ENCODE assay signal across 8 cellular contexts in genomic region chr2:20349457-20350034, GRCh38. TPM values are rescaled to one million over a fixed set of nuclear protein-coding genes. Genes with fewer than 3 reads are reported as not detected.
DNase-seq lines count a peak whose midpoint lies in the region; FAIRE-seq lines count a peak whose summit lies in the region.

No MANE protein-coding gene starts in this region.

- peaks cover 19% of the 10 kb centered on the region for H3K36me3 Mint-ChIP-seq in T-helper 1 cell treated with Interleukin-12 subunit alpha and Interleukin-12 subunit beta and Interleukin-4 antibody, amounts not matched to agents 30 μg/mL and 1 μg/mL, for 36 hours (ENCODE audit: low read depth)
- peaks cover 27% of the 10 kb centered on the region for H3K36me3 Mint-ChIP-seq in activated CD4-positive, alpha-beta memory T cell treated with anti-CD3 and anti-CD28 coated beads for 36 hours

- H3K9ac ChIP-seq in iPS-18a (ENCODE audit: low read length) = peak overlapping the region; percentile 98
- H3K9ac ChIP-seq in stomach smooth muscle (ENCODE audit: low read length in 2 of 2) = peak overlapping the region; percentile 78 to 85

- DNase-seq in T-helper 1 cell = no peak
- DNase-seq in activated CD4-positive, alpha-beta memory T cell treated with anti-CD3 and anti-CD28 coated beads for 36 hours = no peak
- no peak for DNase-seq in GF-D8 (lab: John Stamatoyannopoulos, UW)
- DNase-seq in glomerular visceral epithelial cell (ENCODE audit: extremely low spot score) = no peak
- no peak for DNase-seq in frontal cortex (ENCODE audit: low spot score in 2 of 2)

- H3K36me3 ChIP-seq in iPS-18a (ENCODE audit: control insufficient read depth, low read depth, low read length) (no peaks in the 10 kb centered on the region), stomach smooth muscle (ENCODE audit: control insufficient read depth in 2 of 2, insufficient read depth in 2 of 2, low read length in 2 of 2) (no peaks in the 10 kb centered on the region)

- H3K27me3 ChIP-seq in iPS-18a (ENCODE audit: control insufficient read depth, insufficient read depth, low read length) = no peaks in the 10 kb centered on the region
- H3K27me3 ChIP-seq in stomach smooth muscle (ENCODE audit: control insufficient read depth in 1 of 2, insufficient read depth in 2 of 2, low read length in 2 of 2) = no peaks in the 10 kb centered on the region

- no peaks in the 10 kb centered on the region for H3K9me3 Mint-ChIP-seq in T-helper 1 cell treated with Interleukin-12 subunit alpha and Interleukin-12 subunit beta and Interleukin-4 antibody, amounts not matched to agents 30 μg/mL and 1 μg/mL, for 36 hours
- no peaks in the 10 kb centered on the region for H3K9me3 Mint-ChIP-seq in activated CD4-positive, alpha-beta memory T cell treated with anti-CD3 and anti-CD28 coated beads for 36 hours

- FAIRE-seq in frontal cortex (lab: Jason Lieb, UNC) = no peak

- H3K27ac ChIP-seq in iPS-18a (ENCODE audit: low read length) (peak overlapping the region; percentile 90), stomach smooth muscle (ENCODE audit: low read length) (peak overlapping the region; percentile 88)

- no peaks in the 10 kb centered on the region for H3K9me3 ChIP-seq in iPS-18a (ENCODE audit: control insufficient read depth, low read depth, low read length)
- no peaks in the 10 kb centered on the region for H3K9me3 ChIP-seq in stomach smooth muscle (ENCODE audit: control insufficient read depth in 2 of 2, low read length in 2 of 2)

- peak overlapping the region; percentile 80 for H3K27ac Mint-ChIP-seq in T-helper 1 cell treated with Interleukin-12 subunit alpha and Interleukin-12 subunit beta and Interleukin-4 antibody, amounts not matched to agents 30 μg/mL and 1 μg/mL, for 36 hours
- H3K27ac Mint-ChIP-seq in activated CD4-positive, alpha-beta memory T cell treated with anti-CD3 and anti-CD28 coated beads for 36 hours = peak overlapping the region; percentile 93

- H3K4me1 ChIP-seq in iPS-18a (ENCODE audit: control insufficient read depth, low read depth, low read length) (peaks cover 36% of the 10 kb centered on the region), stomach smooth muscle (ENCODE audit: control insufficient read depth, insufficient read depth, low read length) (peaks cover 29% of the 10 kb centered on the region)

- POLR2A ChIA-PET in activated CD4-positive, alpha-beta memory T cell treated with anti-CD3 and anti-CD28 coated beads for 36 hours (lab: Charles Lee) = interaction anchor here (0.7 to 4.7 kb wide), 9 partner anchors 11 to 87 kb away, joined by 3 to 50 read pairs (median 4); no protein-coding TSS in a partner anchor

- H3K4me3 Mint-ChIP-seq in T-helper 1 cell treated with Interleukin-12 subunit alpha and Interleukin-12 subunit beta and Interleukin-4 antibody, amounts not matched to agents 30 μg/mL and 1 μg/mL, for 36 hours = peak overlapping the region; percentile 81
- no peak overlapping the region for H3K4me3 Mint-ChIP-seq in activated CD4-positive, alpha-beta memory T cell treated with anti-CD3 and anti-CD28 coated beads for 36 hours

- H3K4me3 ChIP-seq in iPS-18a (ENCODE audit: low read length) (peak overlapping the region; percentile 99), stomach smooth muscle (ENCODE audit: low read length in 2 of 2) (peak overlapping the region; percentile 82)

- H3K27me3 Mint-ChIP-seq in T-helper 1 cell treated with Interleukin-12 subunit alpha and Interleukin-12 subunit beta and Interleukin-4 antibody, amounts not matched to agents 30 μg/mL and 1 μg/mL, for 36 hours (ENCODE audit: low read depth) = no peaks in the 10 kb centered on the region
- H3K27me3 Mint-ChIP-seq in activated CD4-positive, alpha-beta memory T cell treated with anti-CD3 and anti-CD28 coated beads for 36 hours = no peaks in the 10 kb centered on the region

- H3K4me1 Mint-ChIP-seq in T-helper 1 cell treated with Interleukin-12 subunit alpha and Interleukin-12 subunit beta and Interleukin-4 antibody, amounts not matched to agents 30 μg/mL and 1 μg/mL, for 36 hours (ENCODE audit: low read depth) = peaks cover 37% of the 10 kb centered on the region
- H3K4me1 Mint-ChIP-seq in activated CD4-positive, alpha-beta memory T cell treated with anti-CD3 and anti-CD28 coated beads for 36 hours (ENCODE audit: low read depth) = peaks cover 43% of the 10 kb centered on the region

- intact Hi-C loops in activated CD4-positive, alpha-beta memory T cell treated with anti-CD3 and anti-CD28 coated beads for 36 hours (cut with micrococcal nuclease) = loop anchor here (1.0 to 5.0 kb wide), 6 partner anchors 23 to 1002 kb away; partner anchors contain the start of genes LAPTM4A, LDAH and RHOB

- CTCF ChIA-PET in activated CD4-positive, alpha-beta memory T cell treated with anti-CD3 and anti-CD28 coated beads for 36 hours (lab: Charles Lee) = interaction anchor here (0.6 to 4.6 kb wide), 5 partner anchors 16 to 301 kb away, joined by 3 to 52 read pairs (median 4); partner anchors contain the start of gene HS1BP3

RNA-seq across cellular contexts. Expression of gene PUM2, which starts 1.1 kb away (rescaled TPM):
- 100 to 1,000 TPM; 122 TPM for total RNA-seq in activated CD4-positive, alpha-beta memory T cell treated with anti-CD3 and anti-CD28 coated beads for 36 hours
- total RNA-seq in frontal cortex = 118 TPM
